In the genomic region with DNA sequence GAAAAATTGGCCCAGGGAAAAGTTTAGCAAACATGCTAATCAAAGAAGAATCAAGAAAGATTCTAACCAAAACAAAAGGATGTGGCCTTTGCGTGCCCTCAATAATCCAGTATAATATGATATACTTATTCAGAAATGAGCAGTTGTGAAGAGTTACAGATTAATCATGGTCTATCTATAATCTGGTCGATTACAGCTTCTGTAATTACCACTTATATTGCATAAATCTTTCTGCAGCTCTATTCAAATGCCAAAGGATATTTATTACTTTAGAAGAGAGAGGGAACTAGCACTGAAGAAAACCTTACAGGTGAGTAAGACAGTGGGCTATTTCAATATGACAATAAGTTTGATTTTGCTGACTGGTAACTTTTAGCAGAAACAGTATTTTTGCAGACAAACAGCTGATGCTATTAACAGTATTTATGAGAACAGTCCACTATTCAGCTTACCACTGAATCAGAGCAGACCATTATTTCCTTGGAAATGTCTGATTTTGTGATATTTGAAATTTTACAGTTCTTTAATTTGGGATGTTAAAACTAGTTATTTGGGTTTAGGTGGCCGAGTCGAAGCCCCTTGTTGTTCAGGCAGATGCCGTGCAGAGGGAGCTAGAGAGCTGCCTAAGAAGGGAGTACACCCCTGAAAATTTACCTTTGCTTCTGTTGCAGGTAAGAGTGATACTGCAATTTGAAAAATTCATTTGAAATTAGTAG, we compare ENCODE assay signal across 8 cellular contexts.
DNase-seq lines count a peak whose midpoint lies in the region; ATAC-seq, FAIRE-seq and TF ChIP-seq lines count a peak whose summit lies in the region.

No MANE protein-coding gene starts in this region.

- ATAC-seq in HG03196 (IDR thresholded peaks at IDR 0.05; ENCODE audit: unreplicated experiment) = no peak
- ATAC-seq in HG03342 (IDR thresholded peaks at IDR 0.05; ENCODE audit: unreplicated experiment) = no peak

- H3K27ac ChIP-seq in cardiac muscle cell (no peak overlapping the region), rectal smooth muscle tissue (ENCODE audit: low read depth, low read length) (no peak overlapping the region)

- H3K4me3 ChIP-seq in cardiac muscle cell (no peak overlapping the region), rectal smooth muscle tissue (ENCODE audit: low read length) (peak overlapping the region; percentile 5)

- peaks cover 8% of the 10 kb centered on the region for H3K4me1 ChIP-seq in cardiac muscle cell (ENCODE audit: low read depth)
- H3K4me1 ChIP-seq in rectal smooth muscle tissue (ENCODE audit: control insufficient read depth, insufficient read depth, low read length) = no peaks in the 10 kb centered on the region

- H3K9ac ChIP-seq in rectal smooth muscle tissue (ENCODE audit: low read length) = no peak overlapping the region

- TF ChIP-seq CTCF in cardiac muscle cell (IDR thresholded peaks at IDR 0.05; ENCODE audit: low read depth, low read length) = peak; percentile 99

- no peaks in the 10 kb centered on the region for H3K27me3 ChIP-seq in cardiac muscle cell
- no peaks in the 10 kb centered on the region for H3K27me3 ChIP-seq in rectal smooth muscle tissue (ENCODE audit: control insufficient read depth, insufficient read depth, low read length)

- no peaks in the 10 kb centered on the region for H3K9me3 ChIP-seq in cardiac muscle cell (ENCODE audit: low read depth)

- FAIRE-seq in HTR-8/SVneo (lab: Jason Lieb, UNC) = no peak

- H3K36me3 ChIP-seq in cardiac muscle cell (no peaks in the 10 kb centered on the region), rectal smooth muscle tissue (ENCODE audit: control insufficient read depth, insufficient read depth, low read length) (no peaks in the 10 kb centered on the region)

- DNase-seq in DMS153 (lab: John Stamatoyannopoulos, UW) = peak; percentile 32
- DNase-seq in HTR-8/SVneo (ENCODE audit: insufficient read length, low spot score) = peak; percentile 21
- peak; percentile 43 for DNase-seq in SHP77 treated with DMSO at 0.1 percent for 48 hours (lab: John Stamatoyannopoulos, UW)
- DNase-seq in activated naive CD4-positive, alpha-beta T cell (lab: John Stamatoyannopoulos, UW) = peak in 3 of 4 experiments; percentile 4 to 48 (median 34)
- DNase-seq in cardiac muscle cell (ENCODE audit: low read depth in 1 of 2, low spot score in 1 of 2) = peak; percentile 53 to 73
